Comparison of ENCODE assay signal across 10 cellular contexts in genomic region chr16:1543085-1543896, GRCh38. TPM values are rescaled to one million over a fixed set of nuclear protein-coding genes. Genes with fewer than 3 reads are reported as not detected.
DNase-seq lines count a peak whose midpoint lies in the region; ATAC-seq and TF ChIP-seq lines count a peak whose summit lies in the region.
"Had no signal": no experiment of that assay in that cellular context is flagged by ENCODE, and none has a peak within 500 bp of the region (broad histone marks: within the 10 kb centered on the region; RNA-seq: fewer than 3 reads in every experiment).

No MANE protein-coding gene starts in this region.

- TF ChIP-seq POLR2A in spleen (IDR thresholded peaks at IDR 0.05) = no peak

- no peak for ATAC-seq in HG02623 (IDR thresholded peaks at IDR 0.05; ENCODE audit: unreplicated experiment)

- H3K27me3 ChIP-seq in right atrium auricular region = no peaks in the 10 kb centered on the region
- H3K27me3 ChIP-seq in spleen (replicated peaks in 1 of 7) = no peaks in the 10 kb centered on the region

- H3K4me1 ChIP-seq in right atrium auricular region = peaks cover 0 to 98% of the 10 kb centered on the region in 2 donors
- peaks cover 50 to 98% (median 74%) of the 10 kb centered on the region in 6 donors for H3K4me1 ChIP-seq in spleen

- H3K4me3 ChIP-seq in right atrium auricular region (peak overlapping the region in 1 of 2 donors; percentile 1), spleen (peak overlapping the region in 2 of 8 donors; percentile 0 to 45)

- H3K9me3 ChIP-seq in right atrium auricular region (no peaks in the 10 kb centered on the region), spleen (no peaks in the 10 kb centered on the region)

- intact Hi-C loops in spleen (cut with DNase I; ENCODE audit: low total_unique reads) = no loop called here

- H3K27ac ChIP-seq in right atrium auricular region (peak overlapping the region; percentile 92 to 97), spleen (peak overlapping the region; percentile 58 to 90 (median 81))
- H3K27ac ChIP-seq: 22Rv1 had no signal

- H3K36me3 ChIP-seq in right atrium auricular region (peaks cover 35% of the 10 kb centered on the region), spleen (peaks cover 0 to 73% (median 24%) of the 10 kb centered on the region in 6 donors)

- no peak for TF ChIP-seq CTCF in right atrium auricular region (IDR thresholded peaks at IDR 0.05)
- TF ChIP-seq CTCF in spleen (IDR thresholded peaks at IDR 0.05 in 8 of 11, conservative IDR thresholded peaks at IDR 0.05 in 3 of 11) = peak in 1 of 11 experiments; percentile 19

- DNase-seq in DMS 273 (lab: John Stamatoyannopoulos, UW; ENCODE audit: unreplicated experiment) (peak; percentile 44), DMS 273 treated with DMSO at 0.1 percent for 48 hours (lab: John Stamatoyannopoulos, UW) (no peak), RPMI8226 (peak; percentile 51), right atrium auricular region (ENCODE audit: low spot score) (peak; percentile 79), spleen (peak; percentile 90), activated gamma-delta T cell (lab: John Stamatoyannopoulos, UW) (no peak)
- peak; percentile 42 for DNase-seq in activated naive CD8-positive, alpha-beta T cell treated with anti-CD3 and anti-CD28 coated beads, Interleukin-2, amount 50 U/mL, for 16 hours (ENCODE audit: low read depth, low spot score)

- 21 to 37% (median 26%) methylated on average over 17 to 30 of the region's 30 CpGs for WGBS in spleen, 5 donors

RNA-seq across cellular contexts. Expression of gene TMEM204, which starts 9.8 kb away (rescaled TPM):
- total RNA-seq in right atrium auricular region = 10 to 100 TPM; 35.1 to 42.2 TPM
- 10 to 100 TPM; 12.6 to 47.1 (median 26.9) TPM for total RNA-seq in spleen
- polyA plus RNA-seq in spleen = 10 to 100 TPM; 10.1 to 21.0 (median 13.6) TPM

RNA-seq across cellular contexts. Expression of gene TELO2, which starts 50.1 kb away (rescaled TPM):
- total RNA-seq in right atrium auricular region = 10 to 100 TPM; 11.3 to 11.5 TPM
- 10 to 100 TPM; 28.5 to 64.2 (median 44.0) TPM for total RNA-seq in spleen
- 100 to 1,000 TPM in 1 of 3 donors, 10 to 100 TPM in 2; 60.3 to 110 (median 83.5) TPM for polyA plus RNA-seq in spleen

RNA-seq across cellular contexts. Expression of gene PTX4, which starts 54.5 kb away (rescaled TPM):
- total RNA-seq in right atrium auricular region (under 1 TPM in 1 of 2 donors, not detected in 1; 0.24 TPM), spleen (under 1 TPM in 5 of 7 donors, not detected in 2; 0.23 to 0.85 (median 0.60) TPM)
- polyA plus RNA-seq in spleen = under 1 TPM in 2 of 3 donors, not detected in 1; 0.03 to 0.19 TPM
- total RNA-seq: activated CD8-positive, alpha-beta memory T cell treated with anti-CD3 and anti-CD28 coated beads for 36 hours had no signal

Comparison
In these comparisons a context has a peak if more than half of its experiments do, and no peak if none do; other contexts are left out.
1. DNase-seq: peak in DMS 273 (single experiment), RPMI8226 (single experiment), activated naive CD8-positive, alpha-beta T cell treated with anti-CD3 and anti-CD28 coated beads, Interleukin-2, amount 50 U/mL, for 16 hours (single experiment), right atrium auricular region (single experiment) and spleen (single experiment); none in DMS 273 treated with DMSO at 0.1 percent for 48 hours (single experiment) and activated gamma-delta T cell (single experiment).